8 cellular contexts compared by ENCODE assay signal in genomic region chr15:48877630-48878595, GRCh38. TPM values are rescaled to one million over a fixed set of nuclear protein-coding genes. Genes with fewer than 3 reads are reported as not detected.
A peak's percentile ranks its signal among the peaks of the same experiment; 100 is the strongest.
DNase-seq lines count a peak whose midpoint lies in the region; ATAC-seq lines count a peak whose summit lies in the region.

EID1 (plus strand) TSS chr15:48878134; CDS start chr15:48878177, 43 bp downstream.

- H2BK5ac ChIP-seq in mesenchymal stem cell (ENCODE audit: low read depth, low read length, poor library complexity, severe bottlenecking), result no peak within 1 kb of the TSS

- H2AK5ac ChIP-seq in mesenchymal stem cell (ENCODE audit: low read length, severe bottlenecking), result no peak within 1 kb of the TSS

- H3K9ac ChIP-seq in endocrine pancreas (ENCODE audit: control insufficient read depth, insufficient read depth, low read length) (peak within 1 kb of the TSS; percentile 74), mesenchymal stem cell (ENCODE audit: low read length) (peak within 1 kb of the TSS; percentile 97)

- peak within 1 kb of the TSS in 1 of 2 experiments; percentile 1 for H2BK12ac ChIP-seq in mesenchymal stem cell (ENCODE audit: low read length in 2 of 2)

- peak; percentile 95 for DNase-seq in COLO668 (lab: John Stamatoyannopoulos, UW; ENCODE audit: unreplicated experiment)
- peak; percentile 92 for DNase-seq in HT1080 (ENCODE audit: low read depth)
- DNase-seq in NOMO-1 treated with DMSO at 0.1 percent for 48 hours (lab: John Stamatoyannopoulos, UW; ENCODE audit: unreplicated experiment), result peak; percentile 91
- peak; percentile 75 to 91 (median 82) for DNase-seq in activated CD8-positive, alpha-beta memory T cell treated with anti-CD3 and anti-CD28 coated beads for 48 hours (ENCODE audit: low read depth in 2 of 3, low spot score in 2 of 3)
- DNase-seq in mesenchymal stem cell, result peak; percentile 96
- DNase-seq in stimulated activated CD8-positive, alpha-beta memory T cell treated with anti-CD3 and anti-CD28 coated beads, Interleukin-15, amount 100 ng/mL, for 1 hour (ENCODE audit: low read depth), result peak; percentile 74

- H4K91ac ChIP-seq in mesenchymal stem cell (ENCODE audit: low read length), result peak within 1 kb of the TSS; percentile 77

- H3K27ac ChIP-seq in mesenchymal stem cell (ENCODE audit: low read length, poor library complexity, severe bottlenecking), result peak within 1 kb of the TSS; percentile 94

- H3K4me1 ChIP-seq in endocrine pancreas (ENCODE audit: control insufficient read depth, insufficient read depth, low read length) (peaks cover 16% of the 10 kb centered on the region), mesenchymal stem cell (ENCODE audit: control insufficient read depth, insufficient read depth, low read depth, low read length) (no peaks in the 10 kb centered on the region)

- under 1% methylated on average over 58 of the region's 58 CpGs for WGBS in mesenchymal stem cell

- peak within 1 kb of the TSS; percentile 95 for H3K4me3 ChIP-seq in endocrine pancreas (ENCODE audit: control insufficient read depth, insufficient read depth, low read length)
- peak within 1 kb of the TSS; percentile 89 for H3K4me3 ChIP-seq in mesenchymal stem cell (ENCODE audit: insufficient read depth in 1 of 2, low read depth in 1 of 2, low read length in 2 of 2)

- H3K27me3 ChIP-seq in endocrine pancreas (ENCODE audit: control insufficient read depth, insufficient read depth, low read length) (no peaks in the 10 kb centered on the region), mesenchymal stem cell (ENCODE audit: control insufficient read depth in 1 of 2, insufficient read depth in 1 of 2, low read length in 2 of 2) (no peaks in the 10 kb centered on the region)

- H3K18ac ChIP-seq in mesenchymal stem cell (ENCODE audit: low read depth in 1 of 2, low read length in 2 of 2), result peak within 1 kb of the TSS; percentile 91 to 99

- peak within 1 kb of the TSS; percentile 54 for H3K4ac ChIP-seq in mesenchymal stem cell (ENCODE audit: low read depth in 1 of 2, low read length in 2 of 2)

- peak within 1 kb of the TSS; percentile 84 for H2AFZ ChIP-seq in mesenchymal stem cell (ENCODE audit: low read depth, low read length)

- H3K36me3 ChIP-seq in endocrine pancreas (ENCODE audit: control insufficient read depth, insufficient read depth, low read length) (no peaks in the 10 kb centered on the region), mesenchymal stem cell (ENCODE audit: control insufficient read depth in 1 of 2, insufficient read depth in 2 of 2, low read depth in 1 of 2, low read length in 2 of 2) (peaks cover 0 to 9% of the 10 kb centered on the region in 2 experiments)

- H3K23ac ChIP-seq in mesenchymal stem cell (ENCODE audit: low read length in 2 of 2), result peak within 1 kb of the TSS in 1 of 2 experiments; percentile 83

- no peak within 1 kb of the TSS for H2BK15ac ChIP-seq in mesenchymal stem cell (ENCODE audit: low read depth, poor library complexity, severe bottlenecking)

- peak within 1 kb of the TSS; percentile 74 for H3K4me2 ChIP-seq in mesenchymal stem cell (ENCODE audit: low read length, poor library complexity, severe bottlenecking)

- H2BK120ac ChIP-seq in mesenchymal stem cell (ENCODE audit: low read depth, low read length), result no peak within 1 kb of the TSS

- H3K9me3 ChIP-seq in endocrine pancreas (ENCODE audit: control insufficient read depth, low read length) (no peaks in the 10 kb centered on the region), mesenchymal stem cell (ENCODE audit: control insufficient read depth, low read length) (no peaks in the 10 kb centered on the region)

- peak within 1 kb of the TSS in 1 of 2 experiments; percentile 100 for H3K14ac ChIP-seq in mesenchymal stem cell (ENCODE audit: low read length in 2 of 2)

- ATAC-seq in GM21360 (IDR thresholded peaks at IDR 0.05; ENCODE audit: unreplicated experiment), result peak; percentile 89

- H4K8ac ChIP-seq in mesenchymal stem cell (ENCODE audit: low read length), result peak within 1 kb of the TSS; percentile 88

- peaks cover 4% of the 10 kb centered on the region for H3K79me1 ChIP-seq in mesenchymal stem cell (replicated peaks; ENCODE audit: low read length, poor library complexity, severe bottlenecking)

RNA-seq across cellular contexts. Expression of gene EID1, which starts in this region (rescaled TPM):
- 144 and 193 TPM in 2 replicates for total RNA-seq in HT1080 (2014; rRNA removed; shearing (Covaris generic))
- 175 and 191 TPM in 2 replicates for polyA plus RNA-seq in HT1080 (2015; cell fraction: cytosol; rRNA removed)
- 98.0 and 103 TPM in 2 replicates for polyA plus RNA-seq in HT1080 (2015; cell fraction: nucleus; rRNA removed)
- 264 TPM for polyA plus RNA-seq in mesenchymal stem cell (2013, experiment 1 of 2)
- 277 TPM for polyA plus RNA-seq in mesenchymal stem cell (2013, experiment 2 of 2)

Comparison
In these comparisons a context has a peak if more than half of its experiments do, and no peak if none do; other contexts are left out.
1. Peak in every context shown above with its lines: DNase-seq, ATAC-seq, H3K4me3 ChIP-seq and H3K27ac ChIP-seq.